29 cellular contexts compared by ENCODE assay signal in the genomic region with DNA sequence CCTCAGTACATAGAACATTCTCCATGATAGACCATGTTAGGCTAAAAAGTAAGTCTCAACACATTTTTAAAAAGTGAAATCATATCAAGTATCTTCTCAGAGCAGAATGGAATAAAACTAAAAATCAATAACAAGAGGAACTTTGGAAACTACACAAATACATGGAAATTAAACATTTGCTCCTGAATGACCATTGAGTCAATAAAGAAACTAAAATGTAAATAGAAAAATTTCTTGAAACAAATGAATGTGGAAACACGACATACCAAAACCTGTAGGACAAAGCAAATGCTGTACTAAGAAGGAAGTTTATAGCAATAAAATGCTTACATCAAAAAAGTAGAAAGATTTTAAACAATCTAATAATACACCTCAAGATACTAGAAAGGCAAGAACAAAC.
"Had no signal": no experiment of that assay in that cellular context is flagged by ENCODE, and none has a peak within 500 bp of the region (broad histone marks: within the 10 kb centered on the region; RNA-seq: fewer than 3 reads in every experiment).

No MANE protein-coding gene starts in this region.

- H3K27ac Mint-ChIP-seq: dendritic cell treated with granulocyte-macrophage colony-stimulating factor and Interleukin-4, amounts not matched to agents 40 ng/mL and 50 ng/mL, for 4 days; effector memory CD8-positive, alpha-beta T cell; endodermal cell had no signal

- H3K4me3 Mint-ChIP-seq: dendritic cell treated with granulocyte-macrophage colony-stimulating factor and Interleukin-4, amounts not matched to agents 40 ng/mL and 50 ng/mL, for 4 days; effector memory CD8-positive, alpha-beta T cell; endodermal cell had no signal

- FAIRE-seq: colon, endometrium, endothelial cell of umbilical vein, frontal cortex had no signal

- H3K4me3 ChIP-seq: colonic mucosa, coronary artery, dorsolateral prefrontal cortex, esophagus muscularis mucosa, esophagus squamous epithelium, gastrocnemius medialis, gastroesophageal sphincter, heart left ventricle, heart right ventricle had no signal

- H3K27me3 ChIP-seq: colonic mucosa, dorsolateral prefrontal cortex, esophagus muscularis mucosa, esophagus squamous epithelium, foreskin keratinocyte, gastrocnemius medialis, gastroesophageal sphincter, heart left ventricle, heart right ventricle had no signal

- H3K36me3 ChIP-seq: colonic mucosa, esophagus muscularis mucosa, esophagus squamous epithelium, gastrocnemius medialis, gastroesophageal sphincter, heart left ventricle, heart right ventricle had no signal

- H3K27ac ChIP-seq: colonic mucosa, coronary artery, dorsolateral prefrontal cortex, epithelial cell of prostate, esophagus muscularis mucosa, esophagus squamous epithelium, foreskin keratinocyte, gastrocnemius medialis, gastroesophageal sphincter, heart left ventricle, heart right ventricle had no signal

- ATAC-seq: effector memory CD8-positive, alpha-beta T cell; esophagus mucosa; foreskin keratinocyte; gastrocnemius medialis; gastroesophageal sphincter; heart left ventricle; heart right ventricle had no signal

- DNase-seq: colonic mucosa; cortex of kidney; dermis blood vessel endothelial cell; dorsolateral prefrontal cortex; effector CD4-positive, alpha-beta T cell; effector CD8-positive, alpha-beta T cell; effector memory CD4-positive, alpha-beta T cell; effector memory CD8-positive, alpha-beta T cell; endodermal cell; erythroblast; esophagus squamous epithelium; foreskin fibroblast; foreskin keratinocyte; foreskin melanocyte; gastrocnemius medialis; glutamatergic neuron; head of caudate nucleus; heart left ventricle; heart right ventricle had no signal

- H3K4me1 Mint-ChIP-seq: endodermal cell had no signal

- H3K9me3 Mint-ChIP-seq: dendritic cell treated with granulocyte-macrophage colony-stimulating factor and Interleukin-4, amounts not matched to agents 40 ng/mL and 50 ng/mL, for 4 days; effector memory CD8-positive, alpha-beta T cell had no signal

- H3K9me3 ChIP-seq: colonic mucosa, esophagus muscularis mucosa, esophagus squamous epithelium, gastrocnemius medialis, gastroesophageal sphincter had no signal

- H3K27me3 Mint-ChIP-seq: dendritic cell treated with granulocyte-macrophage colony-stimulating factor and Interleukin-4, amounts not matched to agents 40 ng/mL and 50 ng/mL, for 4 days had no signal

- H3K4me1 ChIP-seq: colonic mucosa, esophagus muscularis mucosa, esophagus squamous epithelium, foreskin keratinocyte, gastroesophageal sphincter, heart right ventricle had no signal
